Comparison of ENCODE assay signal across 12 cellular contexts in genomic region chr10:86225098-86225782, GRCh38.
A peak's percentile ranks its signal among the peaks of the same experiment; 100 is the strongest.
DNase-seq lines count a peak whose midpoint lies in the region; ATAC-seq and TF ChIP-seq lines count a peak whose summit lies in the region.
"Had no signal": no experiment of that assay in that cellular context is flagged by ENCODE, and none has a peak within 500 bp of the region (broad histone marks: within the 10 kb centered on the region; RNA-seq: fewer than 3 reads in every experiment).

No MANE protein-coding gene starts in this region.

- no peaks in the 10 kb centered on the region for H3K9me2 ChIP-seq in GM23338 (ENCODE audit: insufficient read depth)

- no peaks in the 10 kb centered on the region; the same call in 2 of the 3 replicates for H3K36me3 Mint-ChIP-seq in GM23338 (ENCODE audit: low read depth)

- H3K9me3 ChIP-seq in osteoblast (ENCODE audit: low read depth, low read length) (no peaks in the 10 kb centered on the region), sigmoid colon (no peaks in the 10 kb centered on the region)

- H3K79me2 ChIP-seq in osteoblast (ENCODE audit: insufficient read depth, low read length) = no peaks in the 10 kb centered on the region
- H3K79me2 ChIP-seq in GM23338 (replicated peaks; ENCODE audit: insufficient read depth) = no peaks in the 10 kb centered on the region

- H3K27ac ChIP-seq in osteoblast (ENCODE audit: low read depth, low read length) (no peak overlapping the region), sigmoid colon (peak overlapping the region in 1 of 4 donors; percentile 65), GM23338 (ENCODE audit: low read depth) (no peak overlapping the region)

- no peak overlapping the region for H3K4me3 Mint-ChIP-seq in GM23338
- H3K4me3 Mint-ChIP-seq: endodermal cell had no signal

- no peaks in the 10 kb centered on the region for H3K27me3 ChIP-seq in osteoblast (ENCODE audit: insufficient read depth, low read length)
- H3K27me3 ChIP-seq in sigmoid colon = no peaks in the 10 kb centered on the region
- no peaks in the 10 kb centered on the region for H3K27me3 ChIP-seq in GM23338 (ENCODE audit: insufficient read depth)

- H3K27ac Mint-ChIP-seq in GM23338 = no peak overlapping the region; the same call in none of the 2 replicates
- H3K27ac Mint-ChIP-seq: endodermal cell had no signal

- ATAC-seq in GM21526 (IDR thresholded peaks at IDR 0.05; ENCODE audit: low FRiP score, unreplicated experiment) (peak; percentile 3), GM23338 (no peak)
- ATAC-seq: left colon had no signal

- H3K4me3 ChIP-seq in choroid plexus epithelial cell (ENCODE audit: low read depth, low read length) = no peak overlapping the region
- no peak overlapping the region for H3K4me3 ChIP-seq in osteoblast (ENCODE audit: insufficient read depth, low read length)
- H3K4me3 ChIP-seq in sigmoid colon = no peak overlapping the region
- H3K4me3 ChIP-seq in GM23338 = no peak overlapping the region

- 58 to 60% methylated on average over 10 of the region's 10 CpGs for WGBS in sigmoid colon, 2 donors

- no peak for TF ChIP-seq CTCF in choroid plexus epithelial cell (conservative IDR thresholded peaks at IDR 0.05; ENCODE audit: low read depth, low read length)
- no peak for TF ChIP-seq CTCF in osteoblast (IDR thresholded peaks at IDR 0.05; ENCODE audit: extremely low read depth, low read depth, low read length)
- TF ChIP-seq CTCF in sigmoid colon (IDR thresholded peaks at IDR 0.05) = no peak
- TF ChIP-seq CTCF in GM23338 (conservative IDR thresholded peaks at IDR 0.05; ENCODE audit: low read depth in 2 of 2) = no peak

- H3K4me2 ChIP-seq in osteoblast (ENCODE audit: insufficient read depth, low read length) = peak overlapping the region; percentile 13
- H3K4me2 ChIP-seq in GM23338 = no peak overlapping the region

- H3K4me1 ChIP-seq in osteoblast (ENCODE audit: insufficient read depth, low read length) = peaks cover 15% of the 10 kb centered on the region
- peaks cover 0 to 27% (median 11%) of the 10 kb centered on the region in 4 donors for H3K4me1 ChIP-seq in sigmoid colon
- no peaks in the 10 kb centered on the region for H3K4me1 ChIP-seq in GM23338 (ENCODE audit: insufficient read depth)

- peaks cover 6% of the 10 kb centered on the region for H3K27me3 Mint-ChIP-seq in GM23338 (ENCODE audit: insufficient read depth, low read depth, poor library complexity)

- intact Hi-C loops in sigmoid colon (cut with DNase I) = no loop called here

- no peak for TF ChIP-seq POLR2A in sigmoid colon (IDR thresholded peaks at IDR 0.05)

- H3K36me3 ChIP-seq in osteoblast (ENCODE audit: insufficient read depth, low read length) (no peaks in the 10 kb centered on the region), sigmoid colon (no peaks in the 10 kb centered on the region), GM23338 (ENCODE audit: insufficient read depth) (no peaks in the 10 kb centered on the region)

- H2AFZ ChIP-seq in osteoblast (ENCODE audit: low read length) (peak overlapping the region; percentile 28), GM23338 (no peak overlapping the region)

- H3F3A ChIP-seq in GM23338 (replicated peaks; ENCODE audit: low read depth) = no peaks in the 10 kb centered on the region

- peaks cover 15% of the 10 kb centered on the region for H3K4me1 Mint-ChIP-seq in GM23338

- DNase-seq in NCI-H226 (peak; percentile 69), choroid plexus epithelial cell (ENCODE audit: low read depth) (peak; percentile 21), osteoblast (ENCODE audit: insufficient read length, low spot score, missing footprints) (peak; percentile 94), sigmoid colon (no peak), GM23338 (ENCODE audit: low spot score) (no peak), nucleus accumbens (lab: John Stamatoyannopoulos, UW) (no peak), dermis blood vessel endothelial cell (no peak)
- DNase-seq: GF-D8, left colon, T-helper 1 cell had no signal

- peaks cover 3% of the 10 kb centered on the region; the same call in 1 of the 3 replicates for H3K9me3 Mint-ChIP-seq in GM23338
- H3K9me3 Mint-ChIP-seq: endodermal cell had no signal

- H4K20me1 ChIP-seq in osteoblast (ENCODE audit: insufficient read depth, low read length) (no peaks in the 10 kb centered on the region), GM23338 (replicated peaks; ENCODE audit: insufficient read depth) (no peaks in the 10 kb centered on the region)

- no peak for TF ChIP-seq EP300 in sigmoid colon (IDR thresholded peaks at IDR 0.05)

TF ChIP-seq in GM23338, 12 proteins besides CTCF, POLR2A, EP300 and RAD21 (continues in another document):
- TF ChIP-seq STAT1 (IDR thresholded peaks at IDR 0.05; ENCODE audit: unreplicated experiment) = no peak
- TF ChIP-seq, protein P1, sequence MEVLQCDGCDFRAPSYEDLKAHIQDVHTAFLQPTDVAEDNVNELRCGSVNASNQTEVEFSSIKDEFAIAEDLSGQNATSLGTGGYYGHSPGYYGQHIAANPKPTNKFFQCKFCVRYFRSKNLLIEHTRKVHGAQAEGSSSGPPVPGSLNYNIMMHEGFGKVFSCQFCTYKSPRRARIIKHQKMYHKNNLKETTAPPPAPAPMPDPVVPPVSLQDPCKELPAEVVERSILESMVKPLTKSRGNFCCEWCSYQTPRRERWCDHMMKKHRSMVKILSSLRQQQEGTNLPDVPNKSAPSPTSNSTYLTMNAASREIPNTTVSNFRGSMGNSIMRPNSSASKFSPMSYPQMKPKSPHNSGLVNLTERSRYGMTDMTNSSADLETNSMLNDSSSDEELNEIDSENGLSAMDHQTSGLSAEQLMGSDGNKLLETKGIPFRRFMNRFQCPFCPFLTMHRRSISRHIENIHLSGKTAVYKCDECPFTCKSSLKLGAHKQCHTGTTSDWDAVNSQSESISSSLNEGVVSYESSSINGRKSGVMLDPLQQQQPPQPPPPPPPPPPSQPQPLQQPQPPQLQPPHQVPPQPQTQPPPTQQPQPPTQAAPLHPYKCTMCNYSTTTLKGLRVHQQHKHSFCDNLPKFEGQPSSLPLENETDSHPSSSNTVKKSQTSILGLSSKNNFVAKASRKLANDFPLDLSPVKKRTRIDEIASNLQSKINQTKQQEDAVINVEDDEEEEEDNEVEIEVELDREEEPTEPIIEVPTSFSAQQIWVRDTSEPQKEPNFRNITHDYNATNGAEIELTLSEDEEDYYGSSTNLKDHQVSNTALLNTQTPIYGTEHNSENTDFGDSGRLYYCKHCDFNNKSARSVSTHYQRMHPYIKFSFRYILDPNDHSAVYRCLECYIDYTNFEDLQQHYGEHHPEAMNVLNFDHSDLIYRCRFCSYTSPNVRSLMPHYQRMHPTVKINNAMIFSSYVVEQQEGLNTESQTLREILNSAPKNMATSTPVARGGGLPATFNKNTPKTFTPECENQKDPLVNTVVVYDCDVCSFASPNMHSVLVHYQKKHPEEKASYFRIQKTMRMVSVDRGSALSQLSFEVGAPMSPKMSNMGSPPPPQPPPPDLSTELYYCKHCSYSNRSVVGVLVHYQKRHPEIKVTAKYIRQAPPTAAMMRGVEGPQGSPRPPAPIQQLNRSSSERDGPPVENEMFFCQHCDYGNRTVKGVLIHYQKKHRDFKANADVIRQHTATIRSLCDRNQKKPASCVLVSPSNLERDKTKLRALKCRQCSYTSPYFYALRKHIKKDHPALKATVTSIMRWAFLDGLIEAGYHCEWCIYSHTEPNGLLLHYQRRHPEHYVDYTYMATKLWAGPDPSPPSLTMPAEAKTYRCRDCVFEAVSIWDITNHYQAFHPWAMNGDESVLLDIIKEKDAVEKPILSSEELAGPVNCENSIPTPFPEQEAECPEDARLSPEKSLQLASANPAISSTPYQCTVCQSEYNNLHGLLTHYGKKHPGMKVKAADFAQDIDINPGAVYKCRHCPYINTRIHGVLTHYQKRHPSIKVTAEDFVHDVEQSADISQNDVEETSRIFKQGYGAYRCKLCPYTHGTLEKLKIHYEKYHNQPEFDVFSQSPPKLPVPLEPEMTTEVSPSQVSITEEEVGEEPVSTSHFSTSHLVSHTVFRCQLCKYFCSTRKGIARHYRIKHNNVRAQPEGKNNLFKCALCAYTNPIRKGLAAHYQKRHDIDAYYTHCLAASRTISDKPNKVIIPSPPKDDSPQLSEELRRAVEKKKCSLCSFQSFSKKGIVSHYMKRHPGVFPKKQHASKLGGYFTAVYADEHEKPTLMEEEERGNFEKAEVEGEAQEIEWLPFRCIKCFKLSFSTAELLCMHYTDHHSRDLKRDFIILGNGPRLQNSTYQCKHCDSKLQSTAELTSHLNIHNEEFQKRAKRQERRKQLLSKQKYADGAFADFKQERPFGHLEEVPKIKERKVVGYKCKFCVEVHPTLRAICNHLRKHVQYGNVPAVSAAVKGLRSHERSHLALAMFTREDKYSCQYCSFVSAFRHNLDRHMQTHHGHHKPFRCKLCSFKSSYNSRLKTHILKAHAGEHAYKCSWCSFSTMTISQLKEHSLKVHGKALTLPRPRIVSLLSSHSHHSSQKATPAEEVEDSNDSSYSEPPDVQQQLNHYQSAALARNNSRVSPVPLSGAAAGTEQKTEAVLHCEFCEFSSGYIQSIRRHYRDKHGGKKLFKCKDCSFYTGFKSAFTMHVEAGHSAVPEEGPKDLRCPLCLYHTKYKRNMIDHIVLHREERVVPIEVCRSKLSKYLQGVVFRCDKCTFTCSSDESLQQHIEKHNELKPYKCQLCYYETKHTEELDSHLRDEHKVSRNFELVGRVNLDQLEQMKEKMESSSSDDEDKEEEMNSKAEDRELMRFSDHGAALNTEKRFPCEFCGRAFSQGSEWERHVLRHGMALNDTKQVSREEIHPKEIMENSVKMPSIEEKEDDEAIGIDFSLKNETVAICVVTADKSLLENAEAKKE (CRISPR knock-in tag; IDR thresholded peaks at IDR 0.05) = no peak
- no peak for TF ChIP-seq POLR2AphosphoS5 (IDR thresholded peaks at IDR 0.05; ENCODE audit: low read depth)
- TF ChIP-seq, protein P2, sequence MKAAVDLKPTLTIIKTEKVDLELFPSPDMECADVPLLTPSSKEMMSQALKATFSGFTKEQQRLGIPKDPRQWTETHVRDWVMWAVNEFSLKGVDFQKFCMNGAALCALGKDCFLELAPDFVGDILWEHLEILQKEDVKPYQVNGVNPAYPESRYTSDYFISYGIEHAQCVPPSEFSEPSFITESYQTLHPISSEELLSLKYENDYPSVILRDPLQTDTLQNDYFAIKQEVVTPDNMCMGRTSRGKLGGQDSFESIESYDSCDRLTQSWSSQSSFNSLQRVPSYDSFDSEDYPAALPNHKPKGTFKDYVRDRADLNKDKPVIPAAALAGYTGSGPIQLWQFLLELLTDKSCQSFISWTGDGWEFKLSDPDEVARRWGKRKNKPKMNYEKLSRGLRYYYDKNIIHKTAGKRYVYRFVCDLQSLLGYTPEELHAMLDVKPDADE (IDR thresholded peaks at IDR 0.05) = no peak
- no peak for TF ChIP-seq CREB1 (CRISPR knock-in tag; IDR thresholded peaks at IDR 0.05; ENCODE audit: low read depth)
- TF ChIP-seq JUNB (IDR thresholded peaks at IDR 0.05; ENCODE audit: unreplicated experiment) = no peak
- no peak for TF ChIP-seq NANOG (IDR thresholded peaks at IDR 0.05; ENCODE audit: borderline replicate concordance)
- no peak for TF ChIP-seq EZH2phosphoT487 (IDR thresholded peaks at IDR 0.05; ENCODE audit: unreplicated experiment)
- no peak for TF ChIP-seq EZH2 (IDR thresholded peaks at IDR 0.05; ENCODE audit: low read depth, unreplicated experiment)
- TF ChIP-seq ZNF114 (CRISPR knock-in tag; IDR thresholded peaks at IDR 0.05) = no peak
- TF ChIP-seq ZNF331 (CRISPR knock-in tag; IDR thresholded peaks at IDR 0.05; ENCODE audit: low read depth) = no peak

Comparison
In these comparisons a context has a peak if more than half of its experiments do, and no peak if none do; other contexts are left out.
1. DNase-seq: peak in NCI-H226 (single experiment), choroid plexus epithelial cell (single experiment) and osteoblast (single experiment); none in sigmoid colon (single experiment), GM23338 (single experiment), nucleus accumbens (0 of 56) and dermis blood vessel endothelial cell (single experiment).